11 cellular contexts compared by ENCODE assay signal in genomic region chr5:6188344-6188743, GRCh38.
DNase-seq lines count a peak whose midpoint lies in the region; ATAC-seq and TF ChIP-seq lines count a peak whose summit lies in the region.
"Had no signal": no experiment of that assay in that cellular context is flagged by ENCODE, and none has a peak within 500 bp of the region (broad histone marks: within the 10 kb centered on the region; RNA-seq: fewer than 3 reads in every experiment).

No MANE protein-coding gene starts in this region.

- H2BK120ac ChIP-seq in mesendoderm (ENCODE audit: low read depth, low read length), result no peak overlapping the region

- no peak overlapping the region for H3K9ac ChIP-seq in mesendoderm (ENCODE audit: low read length)

- no peak overlapping the region for H3K27ac ChIP-seq in mesendoderm (ENCODE audit: low read depth, low read length)

- H3K4me2 ChIP-seq in mesendoderm (ENCODE audit: low read length), result no peak overlapping the region

- no peak overlapping the region for H2BK15ac ChIP-seq in mesendoderm (replicated peaks; ENCODE audit: low read depth)

- no peaks in the 10 kb centered on the region for H3K27me3 ChIP-seq in mesendoderm (ENCODE audit: insufficient read depth, low read length, poor library complexity)

- H3K56ac ChIP-seq in mesendoderm (ENCODE audit: low read length), result no peak overlapping the region

- H3K36me3 ChIP-seq in mesendoderm (ENCODE audit: control insufficient read depth, insufficient read depth, low read length), result no peaks in the 10 kb centered on the region

- H3K23ac ChIP-seq in mesendoderm (ENCODE audit: low read length), result no peak overlapping the region

- ATAC-seq in HG02763 (IDR thresholded peaks at IDR 0.05; ENCODE audit: unreplicated experiment) (peak; percentile 97), HG03565 (IDR thresholded peaks at IDR 0.05; ENCODE audit: unreplicated experiment) (peak; percentile 98)
- ATAC-seq: SK-N-SH treated with all-trans-retinoic acid at 6 μM for 48 hours had no signal

- no peak overlapping the region for H4K8ac ChIP-seq in mesendoderm (ENCODE audit: low read depth, low read length)

- H3K79me1 ChIP-seq in mesendoderm (ENCODE audit: low read length), result no peaks in the 10 kb centered on the region

- H3K4me3 ChIP-seq in mesendoderm (ENCODE audit: low read length) (no peak overlapping the region), foreskin fibroblast (ENCODE audit: low read depth in 1 of 2, low read length in 2 of 2) (no peak overlapping the region)

- no peaks in the 10 kb centered on the region for H3K4me1 ChIP-seq in mesendoderm (ENCODE audit: control insufficient read depth, low read depth, low read length)

- WGBS in mesendoderm (ENCODE audit: extremely low coverage, insufficient coverage, low lambda C conversion rate), result no CpG with 5 or more reads among the region's 6 CpGs

- no peaks in the 10 kb centered on the region for H3K79me2 ChIP-seq in mesendoderm (ENCODE audit: control insufficient read depth, insufficient read depth, low read length)

- H2AK5ac ChIP-seq in mesendoderm (ENCODE audit: low read length), result no peak overlapping the region

- H4K5ac ChIP-seq in mesendoderm (ENCODE audit: low read length), result no peak overlapping the region

- H3K4ac ChIP-seq in mesendoderm (ENCODE audit: low read depth, low read length), result no peak overlapping the region

- no peak overlapping the region for H2BK5ac ChIP-seq in mesendoderm (ENCODE audit: low read length)

- no peak for TF ChIP-seq CTCF in foreskin fibroblast (IDR thresholded peaks at IDR 0.05; ENCODE audit: low read depth, low read length)

- DNase-seq in DMS79 treated with DMSO at 0.1 percent for 48 hours (lab: John Stamatoyannopoulos, UW), result peak; percentile 27
- peak; percentile 29 for DNase-seq in GM19238 (ENCODE audit: insufficient read length, low spot score)
- no peak for DNase-seq in iPS-NIHi11 (ENCODE audit: low spot score)
- DNase-seq in mesendoderm, result no peak
- no peak for DNase-seq in foreskin fibroblast
- no peak for DNase-seq in SKM-1 (lab: John Stamatoyannopoulos, UW; ENCODE audit: unreplicated experiment)
- DNase-seq: glutamatergic neuron, midbrain had no signal

- H3K18ac ChIP-seq in mesendoderm (ENCODE audit: low read length), result no peak overlapping the region

Comparison
In these comparisons a context has a peak if more than half of its experiments do, and no peak if none do; other contexts are left out.
1. DNase-seq: peak in DMS79 treated with DMSO at 0.1 percent for 48 hours (single experiment) and GM19238 (single experiment); none in iPS-NIHi11 (single experiment), mesendoderm (single experiment), foreskin fibroblast (0 of 2) and SKM-1 (single experiment).